ENCODE assay signal across 1 cellular context in genomic region chr1:179083031-179083345, GRCh38.
TF ChIP-seq lines count a peak whose summit lies in the region.

No MANE protein-coding gene starts in this region.

TF ChIP-seq in HEK293, 187 proteins besides CTCF, POLR2A, EP300 and RAD21 (continued from another document):
- TF ChIP-seq OSR2 (tag by site-specific recombination; IDR thresholded peaks at IDR 0.05) = no peak
- no peak for TF ChIP-seq ZEB2 (tag by site-specific recombination; IDR thresholded peaks at IDR 0.05)
- TF ChIP-seq ZNF133 (tag by site-specific recombination; IDR thresholded peaks at IDR 0.05) = no peak
- TF ChIP-seq HOXC10 (CRISPR knock-in tag; IDR thresholded peaks at IDR 0.05) = no peak
- TF ChIP-seq GLIS2 (tag by site-specific recombination; IDR thresholded peaks at IDR 0.05) = no peak
- no peak for TF ChIP-seq ZNF223 (tag by site-specific recombination; IDR thresholded peaks at IDR 0.05)
- no peak for TF ChIP-seq ZSCAN23 (tag by site-specific recombination; IDR thresholded peaks at IDR 0.05)
- TF ChIP-seq ZBTB48 (tag by site-specific recombination; IDR thresholded peaks at IDR 0.05) = peak; percentile 91; the same call in 1 of the 2 replicates
- TF ChIP-seq ZNF561 (tag by site-specific recombination; IDR thresholded peaks at IDR 0.05; ENCODE audit: borderline replicate concordance) = no peak
- TF ChIP-seq ZNF341 (tag by site-specific recombination; IDR thresholded peaks at IDR 0.05; ENCODE audit: low read depth) = 0 out of 2 replicates have a peak, but pooled peaks have one; percentile 17
- TF ChIP-seq, protein P1, sequence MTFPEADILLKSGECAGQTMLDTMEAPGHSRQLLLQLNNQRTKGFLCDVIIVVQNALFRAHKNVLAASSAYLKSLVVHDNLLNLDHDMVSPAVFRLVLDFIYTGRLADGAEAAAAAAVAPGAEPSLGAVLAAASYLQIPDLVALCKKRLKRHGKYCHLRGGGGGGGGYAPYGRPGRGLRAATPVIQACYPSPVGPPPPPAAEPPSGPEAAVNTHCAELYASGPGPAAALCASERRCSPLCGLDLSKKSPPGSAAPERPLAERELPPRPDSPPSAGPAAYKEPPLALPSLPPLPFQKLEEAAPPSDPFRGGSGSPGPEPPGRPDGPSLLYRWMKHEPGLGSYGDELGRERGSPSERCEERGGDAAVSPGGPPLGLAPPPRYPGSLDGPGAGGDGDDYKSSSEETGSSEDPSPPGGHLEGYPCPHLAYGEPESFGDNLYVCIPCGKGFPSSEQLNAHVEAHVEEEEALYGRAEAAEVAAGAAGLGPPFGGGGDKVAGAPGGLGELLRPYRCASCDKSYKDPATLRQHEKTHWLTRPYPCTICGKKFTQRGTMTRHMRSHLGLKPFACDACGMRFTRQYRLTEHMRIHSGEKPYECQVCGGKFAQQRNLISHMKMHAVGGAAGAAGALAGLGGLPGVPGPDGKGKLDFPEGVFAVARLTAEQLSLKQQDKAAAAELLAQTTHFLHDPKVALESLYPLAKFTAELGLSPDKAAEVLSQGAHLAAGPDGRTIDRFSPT (tag by site-specific recombination; IDR thresholded peaks at IDR 0.05) = no peak
- no peak for TF ChIP-seq ZNF664 (tag by site-specific recombination; IDR thresholded peaks at IDR 0.05)
- TF ChIP-seq, protein P2, sequence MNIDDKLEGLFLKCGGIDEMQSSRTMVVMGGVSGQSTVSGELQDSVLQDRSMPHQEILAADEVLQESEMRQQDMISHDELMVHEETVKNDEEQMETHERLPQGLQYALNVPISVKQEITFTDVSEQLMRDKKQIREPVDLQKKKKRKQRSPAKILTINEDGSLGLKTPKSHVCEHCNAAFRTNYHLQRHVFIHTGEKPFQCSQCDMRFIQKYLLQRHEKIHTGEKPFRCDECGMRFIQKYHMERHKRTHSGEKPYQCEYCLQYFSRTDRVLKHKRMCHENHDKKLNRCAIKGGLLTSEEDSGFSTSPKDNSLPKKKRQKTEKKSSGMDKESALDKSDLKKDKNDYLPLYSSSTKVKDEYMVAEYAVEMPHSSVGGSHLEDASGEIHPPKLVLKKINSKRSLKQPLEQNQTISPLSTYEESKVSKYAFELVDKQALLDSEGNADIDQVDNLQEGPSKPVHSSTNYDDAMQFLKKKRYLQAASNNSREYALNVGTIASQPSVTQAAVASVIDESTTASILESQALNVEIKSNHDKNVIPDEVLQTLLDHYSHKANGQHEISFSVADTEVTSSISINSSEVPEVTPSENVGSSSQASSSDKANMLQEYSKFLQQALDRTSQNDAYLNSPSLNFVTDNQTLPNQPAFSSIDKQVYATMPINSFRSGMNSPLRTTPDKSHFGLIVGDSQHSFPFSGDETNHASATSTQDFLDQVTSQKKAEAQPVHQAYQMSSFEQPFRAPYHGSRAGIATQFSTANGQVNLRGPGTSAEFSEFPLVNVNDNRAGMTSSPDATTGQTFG (tag by site-specific recombination; IDR thresholded peaks at IDR 0.05; ENCODE audit: borderline replicate concordance) = no peak
- no peak for TF ChIP-seq ZNF521 (tag by site-specific recombination; IDR thresholded peaks at IDR 0.05)
- TF ChIP-seq, protein P3, sequence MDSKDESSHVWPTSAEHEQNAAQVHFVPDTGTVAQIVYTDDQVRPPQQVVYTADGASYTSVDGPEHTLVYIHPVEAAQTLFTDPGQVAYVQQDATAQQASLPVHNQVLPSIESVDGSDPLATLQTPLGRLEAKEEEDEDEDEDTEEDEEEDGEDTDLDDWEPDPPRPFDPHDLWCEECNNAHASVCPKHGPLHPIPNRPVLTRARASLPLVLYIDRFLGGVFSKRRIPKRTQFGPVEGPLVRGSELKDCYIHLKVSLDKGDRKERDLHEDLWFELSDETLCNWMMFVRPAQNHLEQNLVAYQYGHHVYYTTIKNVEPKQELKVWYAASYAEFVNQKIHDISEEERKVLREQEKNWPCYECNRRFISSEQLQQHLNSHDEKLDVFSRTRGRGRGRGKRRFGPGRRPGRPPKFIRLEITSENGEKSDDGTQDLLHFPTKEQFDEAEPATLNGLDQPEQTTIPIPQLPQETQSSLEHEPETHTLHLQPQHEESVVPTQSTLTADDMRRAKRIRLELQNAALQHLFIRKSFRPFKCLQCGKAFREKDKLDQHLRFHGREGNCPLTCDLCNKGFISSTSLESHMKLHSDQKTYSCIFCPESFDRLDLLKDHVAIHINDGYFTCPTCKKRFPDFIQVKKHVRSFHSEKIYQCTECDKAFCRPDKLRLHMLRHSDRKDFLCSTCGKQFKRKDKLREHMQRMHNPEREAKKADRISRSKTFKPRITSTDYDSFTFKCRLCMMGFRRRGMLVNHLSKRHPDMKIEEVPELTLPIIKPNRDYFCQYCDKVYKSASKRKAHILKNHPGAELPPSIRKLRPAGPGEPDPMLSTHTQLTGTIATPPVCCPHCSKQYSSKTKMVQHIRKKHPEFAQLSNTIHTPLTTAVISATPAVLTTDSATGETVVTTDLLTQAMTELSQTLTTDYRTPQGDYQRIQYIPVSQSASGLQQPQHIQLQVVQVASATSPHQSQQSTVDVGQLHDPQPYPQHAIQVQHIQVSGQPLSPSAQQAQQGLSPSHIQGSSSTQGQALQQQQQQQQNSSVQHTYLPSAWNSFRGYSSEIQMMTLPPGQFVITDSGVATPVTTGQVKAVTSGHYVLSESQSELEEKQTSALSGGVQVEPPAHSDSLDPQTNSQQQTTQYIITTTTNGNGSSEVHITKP (tag by site-specific recombination; IDR thresholded peaks at IDR 0.05) = peak; percentile 73
- no peak for TF ChIP-seq ZIC2 (tag by site-specific recombination; IDR thresholded peaks at IDR 0.05)
- no peak for TF ChIP-seq MEIS1 (CRISPR knock-in tag; IDR thresholded peaks at IDR 0.05; ENCODE audit: borderline replicate concordance)
- no peak for TF ChIP-seq ZNF132 (tag by site-specific recombination; IDR thresholded peaks at IDR 0.05; ENCODE audit: borderline replicate concordance)
